Comparison of ENCODE assay signal across 33 cellular contexts in the genomic region with DNA sequence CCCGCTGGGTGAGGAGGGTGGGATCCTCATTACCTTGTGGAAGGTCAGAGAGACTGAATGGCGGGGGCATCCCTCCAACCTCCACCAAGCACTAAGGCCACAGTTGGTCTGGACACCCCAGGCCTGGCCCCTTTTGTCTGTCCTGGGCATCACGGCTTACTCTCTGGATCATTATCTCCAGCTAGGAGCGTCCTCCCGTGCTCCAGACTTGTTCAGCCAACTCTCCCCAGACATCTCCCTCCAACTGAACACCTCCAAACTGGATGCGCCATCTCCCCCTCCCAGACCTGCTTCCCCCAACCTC. TPM values are rescaled to one million over a fixed set of nuclear protein-coding genes. Genes with fewer than 3 reads are reported as not detected.
"Had no signal": no experiment of that assay in that cellular context is flagged by ENCODE, and none has a peak within 500 bp of the region (broad histone marks: within the 10 kb centered on the region; RNA-seq: fewer than 3 reads in every experiment).

No MANE protein-coding gene starts in this region.

- H3K4me3 Mint-ChIP-seq: naive thymus-derived CD4-positive, alpha-beta T cell; natural killer cell treated with Interleukin-12 subunit alpha and Interleukin-12 subunit beta and Interleukin-15 and Interleukin-18, amount 100 ng/mL, for 72 hours; stimulated activated effector memory CD8-positive, alpha-beta T cell treated with anti-CD3 and anti-CD28 coated beads, Interleukin-12 subunit alpha, Interleukin-12 subunit beta, amount 100 ng/mL, for 72 hours; stimulated activated naive CD8-positive, alpha-beta T cell treated with anti-CD3 and anti-CD28 coated beads, Interleukin-15, Interleukin-2, amounts not matched to agents 100 ng/mL and 50 ng/mL, for 24 hours had no signal

- ATAC-seq: heart right ventricle; left cardiac atrium; left lobe of liver; lower lobe of right lung; mucosa of descending colon; naive thymus-derived CD4-positive, alpha-beta T cell; natural killer cell treated with Interleukin-12 subunit alpha and Interleukin-12 subunit beta and Interleukin-15 and Interleukin-18, amount 100 ng/mL, for 72 hours; pancreas; right cardiac atrium; sciatic nerve; stimulated activated effector memory CD8-positive, alpha-beta T cell treated with anti-CD3 and anti-CD28 coated beads, Interleukin-12 subunit alpha, Interleukin-12 subunit beta, amount 100 ng/mL, for 72 hours; upper lobe of right lung had no signal

- DNase-seq: heart right ventricle; islet precursor cell; kidney glomerular epithelial cell; left cardiac atrium; lower lobe of right lung; mammary epithelial cell; mesenchymal stem cell; midbrain; mucosa of descending colon; naive thymus-derived CD4-positive, alpha-beta T cell; nucleus accumbens; pancreas; posterior cingulate gyrus; right cardiac atrium; small intestine; spleen; stimulated activated CD4-positive, alpha-beta T cell treated with anti-CD3 and anti-CD28 coated beads, Interleukin-4, amount 100 ng/mL, for 24 hours; stimulated activated naive CD4-positive, alpha-beta T cell; tibial artery; trophoblast cell; upper lobe of right lung had no signal

- H3K36me3 Mint-ChIP-seq: naive thymus-derived CD4-positive, alpha-beta T cell; natural killer cell treated with Interleukin-12 subunit alpha and Interleukin-12 subunit beta and Interleukin-15 and Interleukin-18, amount 100 ng/mL, for 72 hours; stimulated activated effector memory CD8-positive, alpha-beta T cell treated with anti-CD3 and anti-CD28 coated beads, Interleukin-12 subunit alpha, Interleukin-12 subunit beta, amount 100 ng/mL, for 72 hours had no signal

- H3K27ac Mint-ChIP-seq: naive thymus-derived CD4-positive, alpha-beta T cell; natural killer cell treated with Interleukin-12 subunit alpha and Interleukin-12 subunit beta and Interleukin-15 and Interleukin-18, amount 100 ng/mL, for 72 hours; stimulated activated effector memory CD8-positive, alpha-beta T cell treated with anti-CD3 and anti-CD28 coated beads, Interleukin-12 subunit alpha, Interleukin-12 subunit beta, amount 100 ng/mL, for 72 hours; stimulated activated naive CD8-positive, alpha-beta T cell treated with anti-CD3 and anti-CD28 coated beads, Interleukin-15, Interleukin-2, amounts not matched to agents 100 ng/mL and 50 ng/mL, for 24 hours had no signal

- H3K9me3 ChIP-seq: heart right ventricle, lower lobe of right lung, mucosa of descending colon, pancreas, prostate gland, spleen, suprapubic skin, thoracic aorta, tibial artery, upper lobe of right lung had no signal

- H3K4me1 Mint-ChIP-seq: stimulated activated effector memory CD8-positive, alpha-beta T cell treated with anti-CD3 and anti-CD28 coated beads, Interleukin-12 subunit alpha, Interleukin-12 subunit beta, amount 100 ng/mL, for 72 hours had no signal

- H3K27me3 Mint-ChIP-seq: stimulated activated naive CD8-positive, alpha-beta T cell treated with anti-CD3 and anti-CD28 coated beads, Interleukin-15, Interleukin-2, amounts not matched to agents 100 ng/mL and 50 ng/mL, for 24 hours had no signal

RNA-seq across cellular contexts. Expression of gene GJB5, which starts 7.3 kb away (rescaled TPM):
- total RNA-seq: heart right ventricle; left cardiac atrium; left lobe of liver; liver; lower lobe of right lung; mucosa of descending colon; myocyte; naive thymus-derived CD4-positive, alpha-beta T cell; natural killer cell treated with Interleukin-12 subunit alpha and Interleukin-12 subunit beta and Interleukin-15 and Interleukin-18, amount 100 ng/mL, for 72 hours; osteoblast; pancreas; right cardiac atrium; spleen; subcutaneous adipose tissue; thoracic aorta; upper lobe of right lung had no signal

RNA-seq across cellular contexts. Expression of gene GJB4, which starts 11.9 kb away (rescaled TPM):
- total RNA-seq: heart right ventricle; left cardiac atrium; left lobe of liver; liver; mucosa of descending colon; myocyte; naive thymus-derived CD4-positive, alpha-beta T cell; natural killer cell treated with Interleukin-12 subunit alpha and Interleukin-12 subunit beta and Interleukin-15 and Interleukin-18, amount 100 ng/mL, for 72 hours; osteoblast; right cardiac atrium; sciatic nerve; spleen; subcutaneous adipose tissue; thoracic aorta; upper lobe of right lung had no signal

RNA-seq across cellular contexts. Expression of gene GJB3, which starts 33.4 kb away (rescaled TPM):
- total RNA-seq: heart right ventricle; left cardiac atrium; myocyte; naive thymus-derived CD4-positive, alpha-beta T cell; natural killer cell treated with Interleukin-12 subunit alpha and Interleukin-12 subunit beta and Interleukin-15 and Interleukin-18, amount 100 ng/mL, for 72 hours; osteoblast; right cardiac atrium; spleen; subcutaneous adipose tissue had no signal

RNA-seq across cellular contexts. Expression of gene GJA4, which starts 45.2 kb away (rescaled TPM):
- total RNA-seq: mammary epithelial cell; myocyte; naive thymus-derived CD4-positive, alpha-beta T cell; osteoblast had no signal
